In genomic region chr17:9640388-9640787, GRCh38 we compare ENCODE assay signal across 4 cellular contexts. TPM values are rescaled to one million over a fixed set of nuclear protein-coding genes. Genes with fewer than 3 reads are reported as not detected.
"Had no signal": no experiment of that assay in that cellular context is flagged by ENCODE, and none has a peak within 500 bp of the region (broad histone marks: within the 10 kb centered on the region; RNA-seq: fewer than 3 reads in every experiment).

No MANE protein-coding gene starts in this region.

RNA-seq across cellular contexts. Expression of gene USP43, which starts 4.9 kb away (rescaled TPM):
- total RNA-seq: lung microvascular endothelial cell, mesenteric fat pad, myocyte had no signal
- polyA plus RNA-seq: naive thymus-derived CD4-positive, alpha-beta T cell had no signal
